Comparison of ENCODE assay signal across 29 cellular contexts in genomic region chr2:59684101-59684770, GRCh38.
DNase-seq lines count a peak whose midpoint lies in the region; ATAC-seq and TF ChIP-seq lines count a peak whose summit lies in the region.
"Had no signal": no experiment of that assay in that cellular context is flagged by ENCODE, and none has a peak within 500 bp of the region (broad histone marks: within the 10 kb centered on the region; RNA-seq: fewer than 3 reads in every experiment).

No MANE protein-coding gene starts in this region.

- DNase-seq in NOMO-1 treated with DMSO at 0.1 percent for 48 hours (lab: John Stamatoyannopoulos, UW; ENCODE audit: unreplicated experiment), result peak; percentile 25
- no peak for DNase-seq in NOMO-1 treated with dmso at 0.1 percent for 144 hours (lab: John Stamatoyannopoulos, UW; ENCODE audit: unreplicated experiment)
- DNase-seq in RWPE1 (ENCODE audit: low spot score), result peak; percentile 2
- DNase-seq in epithelial cell of esophagus (ENCODE audit: low read depth), result peak; percentile 24
- no peak for DNase-seq in HFFc6
- DNase-seq in substantia nigra (lab: John Stamatoyannopoulos, UW), result no peak
- DNase-seq in NCI-H526 treated with DMSO at 0.1 percent for 48 hours (lab: John Stamatoyannopoulos, UW), result no peak
- DNase-seq: activated CD4-positive, alpha-beta T cell treated with anti-CD3 and anti-CD28 coated beads, Interleukin-2, amount 50 U/mL, for 48 hours; activated CD8-positive, alpha-beta memory T cell treated with anti-CD3 and anti-CD28 coated beads, Interleukin-2, amount 50 U/mL, for 4 hours; activated naive CD4-positive, alpha-beta T cell treated with anti-CD3 and anti-CD28 coated beads, Interleukin-2, amount 50 U/mL, for 16 hours; amygdala; caudate nucleus; CD8-positive, alpha-beta T cell; DMS79; endodermal cell; gastrocnemius medialis; H7; hippocampal formation; left ventricle myocardium inferior; MM.1S; naive B cell; NK-92 treated with Interleukin-12 subunit alpha and Interleukin-12 subunit beta, amount 100 ng/mL, for 24 hours; Peyer's patch; psoas muscle; stimulated activated CD4-positive, alpha-beta T cell treated with anti-CD3 and anti-CD28 coated beads, Interleukin-15, amount 100 ng/mL, for 24 hours; stimulated activated naive CD8-positive, alpha-beta T cell treated with anti-CD3 and anti-CD28 coated beads, Interleukin-15, Interleukin-2, amounts not matched to agents 100 U/mL and 50 U/mL, for 24 hours had no signal

- H3K36me3 Mint-ChIP-seq in HFFc6 (ENCODE audit: low read depth), result no peaks in the 10 kb centered on the region
- H3K36me3 Mint-ChIP-seq: CD8-positive, alpha-beta T cell had no signal

- no peak overlapping the region for H3K4me3 Mint-ChIP-seq in HFFc6
- H3K4me3 Mint-ChIP-seq: CD8-positive, alpha-beta T cell; endodermal cell; naive B cell; T-helper 1 cell treated with Interleukin-12 subunit alpha and Interleukin-12 subunit beta and Interleukin-4 antibody, amounts not matched to agents 30 μg/mL and 1 μg/mL, for 36 hours had no signal

- H3K27ac ChIP-seq in RWPE1, result no peak overlapping the region
- H3K27ac ChIP-seq in substantia nigra (ENCODE audit: low read depth, low read length, poor library complexity, severe bottlenecking), result no peak overlapping the region
- H3K27ac ChIP-seq: gastrocnemius medialis, left ventricle myocardium inferior, Peyer's patch, psoas muscle had no signal

- no peak overlapping the region for H3K4me3 ChIP-seq in epithelial cell of esophagus (ENCODE audit: low read length)
- H3K4me3 ChIP-seq: gastrocnemius medialis, left ventricle myocardium inferior, Peyer's patch, psoas muscle had no signal

- TF ChIP-seq CTCF in RWPE1 (conservative IDR thresholded peaks at IDR 0.05; ENCODE audit: low read depth) (no peak), epithelial cell of esophagus (IDR thresholded peaks at IDR 0.05; ENCODE audit: insufficient read depth, low read depth, low read length, missing control alignments) (no peak), HFFc6 (IDR thresholded peaks at IDR 0.05) (no peak)

- H3K9me3 Mint-ChIP-seq in HFFc6, result peaks cover 14% of the 10 kb centered on the region

- H3K4me1 Mint-ChIP-seq in HFFc6 (ENCODE audit: low read depth), result no peaks in the 10 kb centered on the region
- H3K4me1 Mint-ChIP-seq: endodermal cell, naive B cell had no signal

- H3K27me3 Mint-ChIP-seq in HFFc6 (ENCODE audit: insufficient read depth), result no peaks in the 10 kb centered on the region

- no peak for ATAC-seq in GM18511 (IDR thresholded peaks at IDR 0.05; ENCODE audit: unreplicated experiment)
- ATAC-seq: activated CD4-positive, CD25-positive, alpha-beta regulatory T cell treated with anti-CD3 and anti-CD28 coated beads, Interleukin-2, amount 50 U/mL, for 24 hours; CD8-positive, alpha-beta T cell; gastrocnemius medialis; psoas muscle; stimulated activated naive CD8-positive, alpha-beta T cell treated with anti-CD3 and anti-CD28 coated beads, Interleukin-15, Interleukin-2, amounts not matched to agents 100 U/mL and 50 U/mL, for 24 hours had no signal

- H3K27ac Mint-ChIP-seq in HFFc6, result no peak overlapping the region
- H3K27ac Mint-ChIP-seq: CD8-positive, alpha-beta T cell; endodermal cell; naive B cell; T-helper 1 cell treated with Interleukin-12 subunit alpha and Interleukin-12 subunit beta and Interleukin-4 antibody, amounts not matched to agents 30 μg/mL and 1 μg/mL, for 36 hours had no signal

- CTCF ChIA-PET in RWPE1 (lab: Yijun Ruan, JAX), result no interaction called here

- POLR2A ChIA-PET in RWPE1 (lab: Yijun Ruan, JAX; ENCODE audit: low non-redundant PET), result no interaction called here

Comparison
In these comparisons a context has a peak if more than half of its experiments do, and no peak if none do; other contexts are left out.
1. DNase-seq: peak in NOMO-1 treated with DMSO at 0.1 percent for 48 hours (single experiment), RWPE1 (single experiment) and epithelial cell of esophagus (single experiment); none in NOMO-1 treated with dmso at 0.1 percent for 144 hours (single experiment), HFFc6 (single experiment), substantia nigra (0 of 49) and NCI-H526 treated with DMSO at 0.1 percent for 48 hours (single experiment).